ENCODE assay signal across 1 cellular context in the genomic region with DNA sequence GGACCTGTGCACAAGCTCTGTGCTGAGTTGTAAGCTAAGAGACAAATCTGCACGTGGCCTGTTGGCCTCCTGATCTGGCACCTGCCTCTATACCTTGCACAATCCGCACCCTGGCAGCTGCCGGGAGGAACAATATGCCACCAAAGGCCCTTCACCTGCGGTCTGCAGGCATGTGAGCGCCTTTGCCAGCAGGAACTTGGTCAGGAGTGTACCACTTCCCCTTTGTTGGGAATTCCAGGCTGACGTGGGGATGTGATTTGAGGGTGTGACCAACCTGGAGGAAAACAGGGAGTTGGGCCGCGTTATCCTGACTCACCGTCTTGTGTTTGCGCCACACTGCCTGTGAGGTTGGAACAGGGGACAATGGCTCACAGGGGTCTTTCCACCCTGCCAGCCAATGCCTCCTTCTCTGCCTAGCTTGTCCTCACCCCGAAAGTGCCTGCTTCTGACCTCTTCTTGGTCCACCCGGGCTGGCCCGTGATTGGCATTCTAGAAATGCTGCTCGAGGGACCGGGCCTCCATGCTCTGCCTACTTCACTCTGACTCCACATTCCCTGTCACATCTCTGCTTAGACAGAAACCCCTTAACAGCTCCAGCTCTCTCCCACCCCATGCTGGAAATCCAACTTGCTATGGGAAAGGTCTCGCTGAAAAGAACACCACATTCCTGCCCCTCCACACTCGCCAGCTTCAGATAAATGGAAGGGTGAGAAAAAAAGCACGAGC.
TF ChIP-seq lines count a peak whose summit lies in the region.

No MANE protein-coding gene starts in this region.

TF ChIP-seq in GM23338, 12 proteins besides CTCF, POLR2A, EP300 and RAD21:
- TF ChIP-seq ZNF114 (CRISPR knock-in tag; IDR thresholded peaks at IDR 0.05) (no peak), JUNB (IDR thresholded peaks at IDR 0.05; ENCODE audit: unreplicated experiment) (no peak), CREB1 (CRISPR knock-in tag; IDR thresholded peaks at IDR 0.05; ENCODE audit: low read depth) (no peak), STAT1 (IDR thresholded peaks at IDR 0.05; ENCODE audit: unreplicated experiment) (no peak), POLR2AphosphoS5 (IDR thresholded peaks at IDR 0.05; ENCODE audit: low read depth) (no peak), EZH2 (IDR thresholded peaks at IDR 0.05; ENCODE audit: low read depth, unreplicated experiment) (no peak), EZH2phosphoT487 (IDR thresholded peaks at IDR 0.05; ENCODE audit: unreplicated experiment) (no peak), NANOG (IDR thresholded peaks at IDR 0.05; ENCODE audit: borderline replicate concordance) (no peak), ZNF331 (CRISPR knock-in tag; IDR thresholded peaks at IDR 0.05; ENCODE audit: low read depth) (no peak)
- TF ChIP-seq, protein P1, sequence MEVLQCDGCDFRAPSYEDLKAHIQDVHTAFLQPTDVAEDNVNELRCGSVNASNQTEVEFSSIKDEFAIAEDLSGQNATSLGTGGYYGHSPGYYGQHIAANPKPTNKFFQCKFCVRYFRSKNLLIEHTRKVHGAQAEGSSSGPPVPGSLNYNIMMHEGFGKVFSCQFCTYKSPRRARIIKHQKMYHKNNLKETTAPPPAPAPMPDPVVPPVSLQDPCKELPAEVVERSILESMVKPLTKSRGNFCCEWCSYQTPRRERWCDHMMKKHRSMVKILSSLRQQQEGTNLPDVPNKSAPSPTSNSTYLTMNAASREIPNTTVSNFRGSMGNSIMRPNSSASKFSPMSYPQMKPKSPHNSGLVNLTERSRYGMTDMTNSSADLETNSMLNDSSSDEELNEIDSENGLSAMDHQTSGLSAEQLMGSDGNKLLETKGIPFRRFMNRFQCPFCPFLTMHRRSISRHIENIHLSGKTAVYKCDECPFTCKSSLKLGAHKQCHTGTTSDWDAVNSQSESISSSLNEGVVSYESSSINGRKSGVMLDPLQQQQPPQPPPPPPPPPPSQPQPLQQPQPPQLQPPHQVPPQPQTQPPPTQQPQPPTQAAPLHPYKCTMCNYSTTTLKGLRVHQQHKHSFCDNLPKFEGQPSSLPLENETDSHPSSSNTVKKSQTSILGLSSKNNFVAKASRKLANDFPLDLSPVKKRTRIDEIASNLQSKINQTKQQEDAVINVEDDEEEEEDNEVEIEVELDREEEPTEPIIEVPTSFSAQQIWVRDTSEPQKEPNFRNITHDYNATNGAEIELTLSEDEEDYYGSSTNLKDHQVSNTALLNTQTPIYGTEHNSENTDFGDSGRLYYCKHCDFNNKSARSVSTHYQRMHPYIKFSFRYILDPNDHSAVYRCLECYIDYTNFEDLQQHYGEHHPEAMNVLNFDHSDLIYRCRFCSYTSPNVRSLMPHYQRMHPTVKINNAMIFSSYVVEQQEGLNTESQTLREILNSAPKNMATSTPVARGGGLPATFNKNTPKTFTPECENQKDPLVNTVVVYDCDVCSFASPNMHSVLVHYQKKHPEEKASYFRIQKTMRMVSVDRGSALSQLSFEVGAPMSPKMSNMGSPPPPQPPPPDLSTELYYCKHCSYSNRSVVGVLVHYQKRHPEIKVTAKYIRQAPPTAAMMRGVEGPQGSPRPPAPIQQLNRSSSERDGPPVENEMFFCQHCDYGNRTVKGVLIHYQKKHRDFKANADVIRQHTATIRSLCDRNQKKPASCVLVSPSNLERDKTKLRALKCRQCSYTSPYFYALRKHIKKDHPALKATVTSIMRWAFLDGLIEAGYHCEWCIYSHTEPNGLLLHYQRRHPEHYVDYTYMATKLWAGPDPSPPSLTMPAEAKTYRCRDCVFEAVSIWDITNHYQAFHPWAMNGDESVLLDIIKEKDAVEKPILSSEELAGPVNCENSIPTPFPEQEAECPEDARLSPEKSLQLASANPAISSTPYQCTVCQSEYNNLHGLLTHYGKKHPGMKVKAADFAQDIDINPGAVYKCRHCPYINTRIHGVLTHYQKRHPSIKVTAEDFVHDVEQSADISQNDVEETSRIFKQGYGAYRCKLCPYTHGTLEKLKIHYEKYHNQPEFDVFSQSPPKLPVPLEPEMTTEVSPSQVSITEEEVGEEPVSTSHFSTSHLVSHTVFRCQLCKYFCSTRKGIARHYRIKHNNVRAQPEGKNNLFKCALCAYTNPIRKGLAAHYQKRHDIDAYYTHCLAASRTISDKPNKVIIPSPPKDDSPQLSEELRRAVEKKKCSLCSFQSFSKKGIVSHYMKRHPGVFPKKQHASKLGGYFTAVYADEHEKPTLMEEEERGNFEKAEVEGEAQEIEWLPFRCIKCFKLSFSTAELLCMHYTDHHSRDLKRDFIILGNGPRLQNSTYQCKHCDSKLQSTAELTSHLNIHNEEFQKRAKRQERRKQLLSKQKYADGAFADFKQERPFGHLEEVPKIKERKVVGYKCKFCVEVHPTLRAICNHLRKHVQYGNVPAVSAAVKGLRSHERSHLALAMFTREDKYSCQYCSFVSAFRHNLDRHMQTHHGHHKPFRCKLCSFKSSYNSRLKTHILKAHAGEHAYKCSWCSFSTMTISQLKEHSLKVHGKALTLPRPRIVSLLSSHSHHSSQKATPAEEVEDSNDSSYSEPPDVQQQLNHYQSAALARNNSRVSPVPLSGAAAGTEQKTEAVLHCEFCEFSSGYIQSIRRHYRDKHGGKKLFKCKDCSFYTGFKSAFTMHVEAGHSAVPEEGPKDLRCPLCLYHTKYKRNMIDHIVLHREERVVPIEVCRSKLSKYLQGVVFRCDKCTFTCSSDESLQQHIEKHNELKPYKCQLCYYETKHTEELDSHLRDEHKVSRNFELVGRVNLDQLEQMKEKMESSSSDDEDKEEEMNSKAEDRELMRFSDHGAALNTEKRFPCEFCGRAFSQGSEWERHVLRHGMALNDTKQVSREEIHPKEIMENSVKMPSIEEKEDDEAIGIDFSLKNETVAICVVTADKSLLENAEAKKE (CRISPR knock-in tag; IDR thresholded peaks at IDR 0.05), result no peak
- TF ChIP-seq, protein P2, sequence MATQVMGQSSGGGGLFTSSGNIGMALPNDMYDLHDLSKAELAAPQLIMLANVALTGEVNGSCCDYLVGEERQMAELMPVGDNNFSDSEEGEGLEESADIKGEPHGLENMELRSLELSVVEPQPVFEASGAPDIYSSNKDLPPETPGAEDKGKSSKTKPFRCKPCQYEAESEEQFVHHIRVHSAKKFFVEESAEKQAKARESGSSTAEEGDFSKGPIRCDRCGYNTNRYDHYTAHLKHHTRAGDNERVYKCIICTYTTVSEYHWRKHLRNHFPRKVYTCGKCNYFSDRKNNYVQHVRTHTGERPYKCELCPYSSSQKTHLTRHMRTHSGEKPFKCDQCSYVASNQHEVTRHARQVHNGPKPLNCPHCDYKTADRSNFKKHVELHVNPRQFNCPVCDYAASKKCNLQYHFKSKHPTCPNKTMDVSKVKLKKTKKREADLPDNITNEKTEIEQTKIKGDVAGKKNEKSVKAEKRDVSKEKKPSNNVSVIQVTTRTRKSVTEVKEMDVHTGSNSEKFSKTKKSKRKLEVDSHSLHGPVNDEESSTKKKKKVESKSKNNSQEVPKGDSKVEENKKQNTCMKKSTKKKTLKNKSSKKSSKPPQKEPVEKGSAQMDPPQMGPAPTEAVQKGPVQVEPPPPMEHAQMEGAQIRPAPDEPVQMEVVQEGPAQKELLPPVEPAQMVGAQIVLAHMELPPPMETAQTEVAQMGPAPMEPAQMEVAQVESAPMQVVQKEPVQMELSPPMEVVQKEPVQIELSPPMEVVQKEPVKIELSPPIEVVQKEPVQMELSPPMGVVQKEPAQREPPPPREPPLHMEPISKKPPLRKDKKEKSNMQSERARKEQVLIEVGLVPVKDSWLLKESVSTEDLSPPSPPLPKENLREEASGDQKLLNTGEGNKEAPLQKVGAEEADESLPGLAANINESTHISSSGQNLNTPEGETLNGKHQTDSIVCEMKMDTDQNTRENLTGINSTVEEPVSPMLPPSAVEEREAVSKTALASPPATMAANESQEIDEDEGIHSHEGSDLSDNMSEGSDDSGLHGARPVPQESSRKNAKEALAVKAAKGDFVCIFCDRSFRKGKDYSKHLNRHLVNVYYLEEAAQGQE (IDR thresholded peaks at IDR 0.05; ENCODE audit: unreplicated experiment), result no peak
- TF ChIP-seq, protein P3, sequence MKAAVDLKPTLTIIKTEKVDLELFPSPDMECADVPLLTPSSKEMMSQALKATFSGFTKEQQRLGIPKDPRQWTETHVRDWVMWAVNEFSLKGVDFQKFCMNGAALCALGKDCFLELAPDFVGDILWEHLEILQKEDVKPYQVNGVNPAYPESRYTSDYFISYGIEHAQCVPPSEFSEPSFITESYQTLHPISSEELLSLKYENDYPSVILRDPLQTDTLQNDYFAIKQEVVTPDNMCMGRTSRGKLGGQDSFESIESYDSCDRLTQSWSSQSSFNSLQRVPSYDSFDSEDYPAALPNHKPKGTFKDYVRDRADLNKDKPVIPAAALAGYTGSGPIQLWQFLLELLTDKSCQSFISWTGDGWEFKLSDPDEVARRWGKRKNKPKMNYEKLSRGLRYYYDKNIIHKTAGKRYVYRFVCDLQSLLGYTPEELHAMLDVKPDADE (IDR thresholded peaks at IDR 0.05), result no peak
